Comparison of ENCODE assay signal across 11 cellular contexts in genomic region chr12:46386360-46386867, GRCh38. TPM values are rescaled to one million over a fixed set of nuclear protein-coding genes. Genes with fewer than 3 reads are reported as not detected.
DNase-seq lines count a peak whose midpoint lies in the region; ATAC-seq and TF ChIP-seq lines count a peak whose summit lies in the region.
"Had no signal": no experiment of that assay in that cellular context is flagged by ENCODE, and none has a peak within 500 bp of the region (broad histone marks: within the 10 kb centered on the region; RNA-seq: fewer than 3 reads in every experiment).

No MANE protein-coding gene starts in this region.

- 0% methylated on average over 3 of the region's 3 CpGs for WGBS in mammary epithelial cell (ENCODE audit: low coverage, missing lambda C conversion rate)

- peaks cover 64% of the 10 kb centered on the region for H3K4me1 Mint-ChIP-seq in CD4-positive, alpha-beta T cell (ENCODE audit: low read depth)
- H3K4me1 Mint-ChIP-seq in stimulated activated naive B cell treated with anti-CD40 and anti-IgM and Interleukin-4, amounts not matched to agents 10 μg/mL and 1 μg/mL and 100 μg/mL, for 72 hours, result peaks cover 41 to 65% of the 10 kb centered on the region in 2 donors

- intact Hi-C loops in CD4-positive, alpha-beta T cell (cut with DNase I, micrococcal nuclease), result no loop called here
- intact Hi-C loops in mammary epithelial cell (cut with micrococcal nuclease), result no loop called here

- no peak overlapping the region for H3K27ac ChIP-seq in CD4-positive, alpha-beta T cell (ENCODE audit: low read depth, low read length)
- peak overlapping the region; percentile 96 for H3K27ac ChIP-seq in mammary epithelial cell (ENCODE audit: insufficient read depth, low read depth, low read length)

- peaks cover 29% of the 10 kb centered on the region for H3K36me3 Mint-ChIP-seq in CD4-positive, alpha-beta T cell (ENCODE audit: low read depth)
- H3K36me3 Mint-ChIP-seq in stimulated activated naive B cell treated with anti-CD40 and anti-IgM and Interleukin-4, amounts not matched to agents 10 μg/mL and 1 μg/mL and 100 μg/mL, for 72 hours, result no peaks in the 10 kb centered on the region

- H3K36me3 ChIP-seq in mammary epithelial cell (ENCODE audit: insufficient read depth, low read length), result no peaks in the 10 kb centered on the region

- H3K27me3 ChIP-seq in CD4-positive, alpha-beta T cell (ENCODE audit: control insufficient read depth, insufficient read depth, low read length), result no peaks in the 10 kb centered on the region
- no peaks in the 10 kb centered on the region for H3K27me3 ChIP-seq in mammary epithelial cell (ENCODE audit: insufficient read depth, low read length)

- no peak overlapping the region for H3K4me3 ChIP-seq in mammary epithelial cell (replicated peaks in 1 of 3; ENCODE audit: insufficient read depth in 1 of 3, low read depth in 2 of 3, low read length in 3 of 3)

- ATAC-seq in CD4-positive, alpha-beta T cell (ENCODE audit: poor library complexity), result no peak
- no peak for ATAC-seq in stimulated activated naive B cell treated with anti-CD40 and anti-IgM and Interleukin-4, amounts not matched to agents 10 μg/mL and 1 μg/mL and 100 μg/mL, for 72 hours (replicated peaks)
- no peak for ATAC-seq in GM19395 (IDR thresholded peaks at IDR 0.05; ENCODE audit: unreplicated experiment)
- no peak for ATAC-seq in HG02870 (IDR thresholded peaks at IDR 0.05; ENCODE audit: unreplicated experiment)

- BruUV-seq in mammary epithelial cell (replicated peaks; lab: Mats Ljungman, UMichigan), result no TSS peak

- DNase-seq in CD4-positive, alpha-beta T cell, result no peak
- DNase-seq in LHCN-M2 (ENCODE audit: low read depth) (peak; percentile 90), mammary epithelial cell (peak; percentile 86), non-pigmented ciliary epithelial cell (ENCODE audit: low read depth) (peak; percentile 95), mucosa of gallbladder (ENCODE audit: low spot score) (no peak)
- DNase-seq in stimulated activated naive B cell treated with anti-CD40 and anti-IgM and Interleukin-4, amounts not matched to agents 10 μg/mL and 1 μg/mL and 100 μg/mL, for 72 hours, result no peak
- DNase-seq: activated naive CD4-positive, alpha-beta T cell treated with anti-CD3 and anti-CD28 coated beads, Interleukin-2, amount 10 ng/mL, durations not matched to agents 7 days and 5 days; NCI-H187 had no signal

- H3K27ac Mint-ChIP-seq in CD4-positive, alpha-beta T cell, result peak overlapping the region; percentile 49
- H3K27ac Mint-ChIP-seq in stimulated activated naive B cell treated with anti-CD40 and anti-IgM and Interleukin-4, amounts not matched to agents 10 μg/mL and 1 μg/mL and 100 μg/mL, for 72 hours, result no peak overlapping the region
- H3K27ac Mint-ChIP-seq: activated naive CD4-positive, alpha-beta T cell treated with anti-CD3 and anti-CD28 coated beads, Interleukin-2, amount 10 ng/mL, durations not matched to agents 7 days and 5 days had no signal

- dilution Hi-C loops in mammary epithelial cell (cut with HindIII; ENCODE audit: low sequenced_read_pairs), result no loop called here

- H3K4me1 ChIP-seq in mammary epithelial cell (ENCODE audit: insufficient read depth, low read length), result peaks cover 63% of the 10 kb centered on the region

- H4K20me1 ChIP-seq in mammary epithelial cell (ENCODE audit: insufficient read depth, low read length), result no peaks in the 10 kb centered on the region

- POLR2A ChIA-PET in CD4-positive, alpha-beta T cell (lab: Charles Lee), result interaction anchor here (1.3 to 4.9 kb wide), 2 partner anchors 15 kb away, joined by 6 to 60 read pairs; partner anchors contain the start of gene SLC38A2

- no peak for TF ChIP-seq CTCF in CD4-positive, alpha-beta T cell (IDR thresholded peaks at IDR 0.05)
- no peak for TF ChIP-seq CTCF in mammary epithelial cell (conservative IDR thresholded peaks at IDR 0.05 in 1 of 2, IDR thresholded peaks at IDR 0.05 in 1 of 2; ENCODE audit: extremely low read depth in 1 of 2, insufficient read depth in 1 of 2, low read depth in 1 of 2, low read length in 2 of 2)

- no peaks in the 10 kb centered on the region for H3K9me3 ChIP-seq in CD4-positive, alpha-beta T cell (ENCODE audit: control insufficient read depth, low read length)
- H3K9me3 ChIP-seq in mammary epithelial cell (replicated peaks; ENCODE audit: insufficient read depth, low read length), result no peaks in the 10 kb centered on the region

- no peak overlapping the region for H3K4me3 Mint-ChIP-seq in CD4-positive, alpha-beta T cell
- peak overlapping the region in 1 of 2 donors; percentile 39 for H3K4me3 Mint-ChIP-seq in stimulated activated naive B cell treated with anti-CD40 and anti-IgM and Interleukin-4, amounts not matched to agents 10 μg/mL and 1 μg/mL and 100 μg/mL, for 72 hours
- H3K4me3 Mint-ChIP-seq: activated naive CD4-positive, alpha-beta T cell treated with anti-CD3 and anti-CD28 coated beads, Interleukin-2, amount 10 ng/mL, durations not matched to agents 7 days and 5 days had no signal

- in situ Hi-C loops in mammary epithelial cell (cut with MboI; ENCODE audit: low sequenced_read_pairs in 2 of 2), result loop anchor here (5.0 to 25.0 kb wide), 4 partner anchors 56 to 278 kb away; no protein-coding TSS in a partner anchor

- no peak overlapping the region for H3K9ac ChIP-seq in mammary epithelial cell (ENCODE audit: insufficient read depth, low read length)

- no peak overlapping the region for H2AFZ ChIP-seq in mammary epithelial cell (ENCODE audit: low read depth, low read length)

- CTCF ChIA-PET in CD4-positive, alpha-beta T cell (lab: Charles Lee), result interaction anchor here (0.9 to 1.0 kb wide), 2 partner anchors 14 to 171 kb away, joined by 3 to 4 read pairs; no protein-coding TSS in a partner anchor
- CTCF ChIA-PET in mammary epithelial cell (lab: Charles Lee; ENCODE audit: low non-redundant PET), result interaction anchor here (0.6 to 0.9 kb wide), 2 partner anchors 275 to 289 kb away, joined by 3 to 9 read pairs; no protein-coding TSS in a partner anchor

- H3K79me2 ChIP-seq in mammary epithelial cell (ENCODE audit: insufficient read depth, low read length), result peaks cover 12% of the 10 kb centered on the region

- H3K27me3 Mint-ChIP-seq in CD4-positive, alpha-beta T cell, result no peaks in the 10 kb centered on the region
- H3K27me3 Mint-ChIP-seq in stimulated activated naive B cell treated with anti-CD40 and anti-IgM and Interleukin-4, amounts not matched to agents 10 μg/mL and 1 μg/mL and 100 μg/mL, for 72 hours, result no peaks in the 10 kb centered on the region
- H3K27me3 Mint-ChIP-seq: activated naive CD4-positive, alpha-beta T cell treated with anti-CD3 and anti-CD28 coated beads, Interleukin-2, amount 10 ng/mL, durations not matched to agents 7 days and 5 days had no signal

- no peaks in the 10 kb centered on the region for H3K9me3 Mint-ChIP-seq in CD4-positive, alpha-beta T cell
- H3K9me3 Mint-ChIP-seq in stimulated activated naive B cell treated with anti-CD40 and anti-IgM and Interleukin-4, amounts not matched to agents 10 μg/mL and 1 μg/mL and 100 μg/mL, for 72 hours, result no peaks in the 10 kb centered on the region
- H3K9me3 Mint-ChIP-seq: activated naive CD4-positive, alpha-beta T cell treated with anti-CD3 and anti-CD28 coated beads, Interleukin-2, amount 10 ng/mL, durations not matched to agents 7 days and 5 days; neural crest cell had no signal

- H3K4me2 ChIP-seq in mammary epithelial cell (ENCODE audit: insufficient read depth, low read depth, low read length), result peak overlapping the region; percentile 52

RNA-seq across cellular contexts. Expression of gene SLC38A2, which starts 13.8 kb away (rescaled TPM):
- 100 to 1,000 TPM; 213 to 222 TPM for total RNA-seq in CD4-positive, alpha-beta T cell
- 427 and 497 TPM in 2 replicates for total RNA-seq in LHCN-M2 (2014; rRNA removed)
- 124 TPM for polyA plus RNA-seq in LHCN-M2 (2012)
- total RNA-seq in mammary epithelial cell, result 100 to 1,000 TPM; 774 to 995 TPM
- polyA plus RNA-seq in mammary epithelial cell, result 153 TPM
- 348 TPM for polyA minus RNA-seq in mammary epithelial cell
- total RNA-seq in mucosa of gallbladder, result 137 TPM

Comparison
In these comparisons a context has a peak if more than half of its experiments do, and no peak if none do; other contexts are left out.
1. DNase-seq: peak in LHCN-M2 (single experiment), mammary epithelial cell (single experiment) and non-pigmented ciliary epithelial cell (single experiment); none in CD4-positive, alpha-beta T cell (0 of 10), stimulated activated naive B cell treated with anti-CD40 and anti-IgM and Interleukin-4, amounts not matched to agents 10 μg/mL and 1 μg/mL and 100 μg/mL, for 72 hours (single experiment) and mucosa of gallbladder (single experiment).